ENCODE assay signal across 2 cellular contexts in the genomic region with DNA sequence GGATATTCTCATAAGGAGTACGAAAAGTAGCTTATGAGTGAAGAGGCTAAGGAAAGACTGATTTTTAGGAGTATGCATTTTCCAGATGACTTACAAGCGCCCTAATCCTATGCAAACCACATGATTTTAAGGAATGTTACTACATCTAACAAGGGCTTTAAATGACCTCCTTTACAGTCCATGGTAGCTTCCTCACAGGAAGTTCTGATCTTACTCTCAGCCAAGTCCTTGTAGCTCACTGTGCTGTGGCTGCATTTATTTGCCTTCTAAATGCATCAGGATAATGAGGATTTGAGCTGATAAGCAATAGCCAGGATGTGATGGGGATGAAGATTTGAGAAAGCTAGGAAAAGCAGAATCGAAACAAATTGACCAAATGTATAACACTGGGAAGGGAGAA.
TF ChIP-seq lines count a peak whose summit lies in the region.

No MANE protein-coding gene starts in this region.

TF ChIP-seq in A549, 52 proteins besides CTCF, POLR2A, EP300 and RAD21 (continued from another document):
- TF ChIP-seq, protein P1, sequence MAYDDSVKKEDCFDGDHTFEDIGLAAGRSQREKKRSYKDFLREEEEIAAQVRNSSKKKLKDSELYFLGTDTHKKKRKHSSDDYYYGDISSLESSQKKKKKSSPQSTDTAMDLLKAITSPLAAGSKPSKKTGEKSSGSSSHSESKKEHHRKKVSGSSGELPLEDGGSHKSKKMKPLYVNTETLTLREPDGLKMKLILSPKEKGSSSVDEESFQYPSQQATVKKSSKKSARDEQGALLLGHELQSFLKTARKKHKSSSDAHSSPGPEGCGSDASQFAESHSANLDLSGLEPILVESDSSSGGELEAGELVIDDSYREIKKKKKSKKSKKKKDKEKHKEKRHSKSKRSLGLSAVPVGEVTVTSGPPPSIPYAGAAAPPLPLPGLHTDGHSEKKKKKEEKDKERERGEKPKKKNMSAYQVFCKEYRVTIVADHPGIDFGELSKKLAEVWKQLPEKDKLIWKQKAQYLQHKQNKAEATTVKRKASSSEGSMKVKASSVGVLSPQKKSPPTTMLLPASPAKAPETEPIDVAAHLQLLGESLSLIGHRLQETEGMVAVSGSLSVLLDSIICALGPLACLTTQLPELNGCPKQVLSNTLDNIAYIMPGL (CRISPR knock-in tag; IDR thresholded peaks at IDR 0.05; ENCODE audit: borderline replicate concordance): no peak
- TF ChIP-seq RCOR1 (IDR thresholded peaks at IDR 0.05; ENCODE audit: low read depth, low read length) (no peak), NR3C1 (IDR thresholded peaks at IDR 0.05) (no peak)
- TF ChIP-seq, protein P2, sequence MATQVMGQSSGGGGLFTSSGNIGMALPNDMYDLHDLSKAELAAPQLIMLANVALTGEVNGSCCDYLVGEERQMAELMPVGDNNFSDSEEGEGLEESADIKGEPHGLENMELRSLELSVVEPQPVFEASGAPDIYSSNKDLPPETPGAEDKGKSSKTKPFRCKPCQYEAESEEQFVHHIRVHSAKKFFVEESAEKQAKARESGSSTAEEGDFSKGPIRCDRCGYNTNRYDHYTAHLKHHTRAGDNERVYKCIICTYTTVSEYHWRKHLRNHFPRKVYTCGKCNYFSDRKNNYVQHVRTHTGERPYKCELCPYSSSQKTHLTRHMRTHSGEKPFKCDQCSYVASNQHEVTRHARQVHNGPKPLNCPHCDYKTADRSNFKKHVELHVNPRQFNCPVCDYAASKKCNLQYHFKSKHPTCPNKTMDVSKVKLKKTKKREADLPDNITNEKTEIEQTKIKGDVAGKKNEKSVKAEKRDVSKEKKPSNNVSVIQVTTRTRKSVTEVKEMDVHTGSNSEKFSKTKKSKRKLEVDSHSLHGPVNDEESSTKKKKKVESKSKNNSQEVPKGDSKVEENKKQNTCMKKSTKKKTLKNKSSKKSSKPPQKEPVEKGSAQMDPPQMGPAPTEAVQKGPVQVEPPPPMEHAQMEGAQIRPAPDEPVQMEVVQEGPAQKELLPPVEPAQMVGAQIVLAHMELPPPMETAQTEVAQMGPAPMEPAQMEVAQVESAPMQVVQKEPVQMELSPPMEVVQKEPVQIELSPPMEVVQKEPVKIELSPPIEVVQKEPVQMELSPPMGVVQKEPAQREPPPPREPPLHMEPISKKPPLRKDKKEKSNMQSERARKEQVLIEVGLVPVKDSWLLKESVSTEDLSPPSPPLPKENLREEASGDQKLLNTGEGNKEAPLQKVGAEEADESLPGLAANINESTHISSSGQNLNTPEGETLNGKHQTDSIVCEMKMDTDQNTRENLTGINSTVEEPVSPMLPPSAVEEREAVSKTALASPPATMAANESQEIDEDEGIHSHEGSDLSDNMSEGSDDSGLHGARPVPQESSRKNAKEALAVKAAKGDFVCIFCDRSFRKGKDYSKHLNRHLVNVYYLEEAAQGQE (IDR thresholded peaks at IDR 0.05): no peak
TF ChIP-seq in A549: peak in this region for 0.

TF ChIP-seq in IMR-90, 13 proteins besides CTCF, POLR2A, EP300 and RAD21 (continued from another document):
- TF ChIP-seq, protein P3, sequence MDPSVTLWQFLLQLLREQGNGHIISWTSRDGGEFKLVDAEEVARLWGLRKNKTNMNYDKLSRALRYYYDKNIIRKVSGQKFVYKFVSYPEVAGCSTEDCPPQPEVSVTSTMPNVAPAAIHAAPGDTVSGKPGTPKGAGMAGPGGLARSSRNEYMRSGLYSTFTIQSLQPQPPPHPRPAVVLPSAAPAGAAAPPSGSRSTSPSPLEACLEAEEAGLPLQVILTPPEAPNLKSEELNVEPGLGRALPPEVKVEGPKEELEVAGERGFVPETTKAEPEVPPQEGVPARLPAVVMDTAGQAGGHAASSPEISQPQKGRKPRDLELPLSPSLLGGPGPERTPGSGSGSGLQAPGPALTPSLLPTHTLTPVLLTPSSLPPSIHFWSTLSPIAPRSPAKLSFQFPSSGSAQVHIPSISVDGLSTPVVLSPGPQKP (IDR thresholded peaks at IDR 0.05; ENCODE audit: borderline replicate concordance, low read depth, low read length): no peak
- TF ChIP-seq MAZ (IDR thresholded peaks at IDR 0.05; ENCODE audit: borderline replicate concordance, low read depth, low read length): no peak
- no peak for TF ChIP-seq RFX5 (IDR thresholded peaks at IDR 0.05; ENCODE audit: low read depth, low read length)
- TF ChIP-seq, protein P4, sequence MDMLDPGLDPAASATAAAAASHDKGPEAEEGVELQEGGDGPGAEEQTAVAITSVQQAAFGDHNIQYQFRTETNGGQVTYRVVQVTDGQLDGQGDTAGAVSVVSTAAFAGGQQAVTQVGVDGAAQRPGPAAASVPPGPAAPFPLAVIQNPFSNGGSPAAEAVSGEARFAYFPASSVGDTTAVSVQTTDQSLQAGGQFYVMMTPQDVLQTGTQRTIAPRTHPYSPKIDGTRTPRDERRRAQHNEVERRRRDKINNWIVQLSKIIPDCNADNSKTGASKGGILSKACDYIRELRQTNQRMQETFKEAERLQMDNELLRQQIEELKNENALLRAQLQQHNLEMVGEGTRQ (IDR thresholded peaks at IDR 0.05; ENCODE audit: low read depth, low read length): no peak
